ENCODE assay signal across 2 cellular contexts in the genomic region with DNA sequence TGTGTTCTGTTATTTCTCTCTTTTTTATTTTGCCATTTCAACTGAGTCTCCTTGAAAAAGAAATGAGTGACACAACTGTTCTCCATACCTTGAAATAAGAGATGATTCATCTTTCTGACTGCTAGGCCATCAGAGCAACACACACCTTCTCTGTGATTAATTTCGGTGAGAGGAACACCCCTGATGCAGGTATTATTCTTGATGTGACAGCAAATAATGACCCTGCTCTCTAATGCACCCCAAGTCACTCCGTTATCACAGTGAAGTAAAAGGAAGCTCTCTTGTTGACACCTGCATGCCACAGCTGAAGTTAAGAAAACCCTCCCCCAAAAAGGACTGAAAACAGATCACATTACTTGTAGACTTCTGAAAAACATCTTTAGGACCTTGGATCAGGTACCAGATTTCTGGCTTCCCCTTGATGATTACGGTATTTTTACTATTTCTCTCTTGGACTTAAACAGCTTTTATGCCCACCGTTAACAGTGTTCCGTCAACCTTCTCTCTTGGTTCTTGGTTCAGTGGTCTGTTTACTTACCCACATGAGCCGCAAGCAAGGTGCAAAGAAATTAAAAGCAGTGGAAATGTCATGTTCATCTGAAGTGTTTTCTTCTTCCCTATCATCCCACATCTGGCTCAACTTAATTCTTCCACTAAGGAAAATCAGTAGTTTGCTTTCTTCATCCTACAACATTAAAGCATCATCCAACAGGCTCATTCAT.
TF ChIP-seq lines count a peak whose summit lies in the region.

No MANE protein-coding gene starts in this region.

TF ChIP-seq in GM23338, 12 proteins besides CTCF, POLR2A, EP300 and RAD21 (continues in another document):
- TF ChIP-seq STAT1 (IDR thresholded peaks at IDR 0.05; ENCODE audit: unreplicated experiment) (no peak), CREB1 (CRISPR knock-in tag; IDR thresholded peaks at IDR 0.05; ENCODE audit: low read depth) (no peak), JUNB (IDR thresholded peaks at IDR 0.05; ENCODE audit: unreplicated experiment) (no peak), EZH2 (IDR thresholded peaks at IDR 0.05; ENCODE audit: low read depth, unreplicated experiment) (no peak), NANOG (IDR thresholded peaks at IDR 0.05; ENCODE audit: borderline replicate concordance) (no peak), EZH2phosphoT487 (IDR thresholded peaks at IDR 0.05; ENCODE audit: unreplicated experiment) (no peak), POLR2AphosphoS5 (IDR thresholded peaks at IDR 0.05; ENCODE audit: low read depth) (no peak), ZNF331 (CRISPR knock-in tag; IDR thresholded peaks at IDR 0.05; ENCODE audit: low read depth) (no peak), ZNF114 (CRISPR knock-in tag; IDR thresholded peaks at IDR 0.05) (no peak)
- TF ChIP-seq, protein P1, sequence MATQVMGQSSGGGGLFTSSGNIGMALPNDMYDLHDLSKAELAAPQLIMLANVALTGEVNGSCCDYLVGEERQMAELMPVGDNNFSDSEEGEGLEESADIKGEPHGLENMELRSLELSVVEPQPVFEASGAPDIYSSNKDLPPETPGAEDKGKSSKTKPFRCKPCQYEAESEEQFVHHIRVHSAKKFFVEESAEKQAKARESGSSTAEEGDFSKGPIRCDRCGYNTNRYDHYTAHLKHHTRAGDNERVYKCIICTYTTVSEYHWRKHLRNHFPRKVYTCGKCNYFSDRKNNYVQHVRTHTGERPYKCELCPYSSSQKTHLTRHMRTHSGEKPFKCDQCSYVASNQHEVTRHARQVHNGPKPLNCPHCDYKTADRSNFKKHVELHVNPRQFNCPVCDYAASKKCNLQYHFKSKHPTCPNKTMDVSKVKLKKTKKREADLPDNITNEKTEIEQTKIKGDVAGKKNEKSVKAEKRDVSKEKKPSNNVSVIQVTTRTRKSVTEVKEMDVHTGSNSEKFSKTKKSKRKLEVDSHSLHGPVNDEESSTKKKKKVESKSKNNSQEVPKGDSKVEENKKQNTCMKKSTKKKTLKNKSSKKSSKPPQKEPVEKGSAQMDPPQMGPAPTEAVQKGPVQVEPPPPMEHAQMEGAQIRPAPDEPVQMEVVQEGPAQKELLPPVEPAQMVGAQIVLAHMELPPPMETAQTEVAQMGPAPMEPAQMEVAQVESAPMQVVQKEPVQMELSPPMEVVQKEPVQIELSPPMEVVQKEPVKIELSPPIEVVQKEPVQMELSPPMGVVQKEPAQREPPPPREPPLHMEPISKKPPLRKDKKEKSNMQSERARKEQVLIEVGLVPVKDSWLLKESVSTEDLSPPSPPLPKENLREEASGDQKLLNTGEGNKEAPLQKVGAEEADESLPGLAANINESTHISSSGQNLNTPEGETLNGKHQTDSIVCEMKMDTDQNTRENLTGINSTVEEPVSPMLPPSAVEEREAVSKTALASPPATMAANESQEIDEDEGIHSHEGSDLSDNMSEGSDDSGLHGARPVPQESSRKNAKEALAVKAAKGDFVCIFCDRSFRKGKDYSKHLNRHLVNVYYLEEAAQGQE (IDR thresholded peaks at IDR 0.05; ENCODE audit: unreplicated experiment), result no peak
- TF ChIP-seq, protein P2, sequence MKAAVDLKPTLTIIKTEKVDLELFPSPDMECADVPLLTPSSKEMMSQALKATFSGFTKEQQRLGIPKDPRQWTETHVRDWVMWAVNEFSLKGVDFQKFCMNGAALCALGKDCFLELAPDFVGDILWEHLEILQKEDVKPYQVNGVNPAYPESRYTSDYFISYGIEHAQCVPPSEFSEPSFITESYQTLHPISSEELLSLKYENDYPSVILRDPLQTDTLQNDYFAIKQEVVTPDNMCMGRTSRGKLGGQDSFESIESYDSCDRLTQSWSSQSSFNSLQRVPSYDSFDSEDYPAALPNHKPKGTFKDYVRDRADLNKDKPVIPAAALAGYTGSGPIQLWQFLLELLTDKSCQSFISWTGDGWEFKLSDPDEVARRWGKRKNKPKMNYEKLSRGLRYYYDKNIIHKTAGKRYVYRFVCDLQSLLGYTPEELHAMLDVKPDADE (IDR thresholded peaks at IDR 0.05), result no peak

TF ChIP-seq in GM12878, 131 proteins besides CTCF, POLR2A, EP300 and RAD21 (continues in another document):
- TF ChIP-seq, protein P3, sequence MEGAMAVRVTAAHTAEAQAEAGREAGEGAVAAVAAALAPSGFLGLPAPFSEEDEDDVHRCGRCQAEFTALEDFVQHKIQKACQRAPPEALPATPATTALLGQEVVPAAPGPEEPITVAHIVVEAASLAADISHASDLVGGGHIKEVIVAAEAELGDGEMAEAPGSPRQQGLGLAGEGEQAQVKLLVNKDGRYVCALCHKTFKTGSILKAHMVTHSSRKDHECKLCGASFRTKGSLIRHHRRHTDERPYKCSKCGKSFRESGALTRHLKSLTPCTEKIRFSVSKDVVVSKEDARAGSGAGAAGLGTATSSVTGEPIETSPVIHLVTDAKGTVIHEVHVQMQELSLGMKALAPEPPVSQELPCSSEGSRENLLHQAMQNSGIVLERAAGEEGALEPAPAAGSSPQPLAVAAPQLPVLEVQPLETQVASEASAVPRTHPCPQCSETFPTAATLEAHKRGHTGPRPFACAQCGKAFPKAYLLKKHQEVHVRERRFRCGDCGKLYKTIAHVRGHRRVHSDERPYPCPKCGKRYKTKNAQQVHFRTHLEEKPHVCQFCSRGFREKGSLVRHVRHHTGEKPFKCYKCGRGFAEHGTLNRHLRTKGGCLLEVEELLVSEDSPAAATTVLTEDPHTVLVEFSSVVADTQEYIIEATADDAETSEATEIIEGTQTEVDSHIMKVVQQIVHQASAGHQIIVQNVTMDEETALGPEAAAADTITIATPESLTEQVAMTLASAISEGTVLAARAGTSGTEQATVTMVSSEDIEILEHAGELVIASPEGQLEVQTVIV (IDR thresholded peaks at IDR 0.05; ENCODE audit: borderline replicate concordance, partially characterized antibody), result no peak
- TF ChIP-seq, protein P4, sequence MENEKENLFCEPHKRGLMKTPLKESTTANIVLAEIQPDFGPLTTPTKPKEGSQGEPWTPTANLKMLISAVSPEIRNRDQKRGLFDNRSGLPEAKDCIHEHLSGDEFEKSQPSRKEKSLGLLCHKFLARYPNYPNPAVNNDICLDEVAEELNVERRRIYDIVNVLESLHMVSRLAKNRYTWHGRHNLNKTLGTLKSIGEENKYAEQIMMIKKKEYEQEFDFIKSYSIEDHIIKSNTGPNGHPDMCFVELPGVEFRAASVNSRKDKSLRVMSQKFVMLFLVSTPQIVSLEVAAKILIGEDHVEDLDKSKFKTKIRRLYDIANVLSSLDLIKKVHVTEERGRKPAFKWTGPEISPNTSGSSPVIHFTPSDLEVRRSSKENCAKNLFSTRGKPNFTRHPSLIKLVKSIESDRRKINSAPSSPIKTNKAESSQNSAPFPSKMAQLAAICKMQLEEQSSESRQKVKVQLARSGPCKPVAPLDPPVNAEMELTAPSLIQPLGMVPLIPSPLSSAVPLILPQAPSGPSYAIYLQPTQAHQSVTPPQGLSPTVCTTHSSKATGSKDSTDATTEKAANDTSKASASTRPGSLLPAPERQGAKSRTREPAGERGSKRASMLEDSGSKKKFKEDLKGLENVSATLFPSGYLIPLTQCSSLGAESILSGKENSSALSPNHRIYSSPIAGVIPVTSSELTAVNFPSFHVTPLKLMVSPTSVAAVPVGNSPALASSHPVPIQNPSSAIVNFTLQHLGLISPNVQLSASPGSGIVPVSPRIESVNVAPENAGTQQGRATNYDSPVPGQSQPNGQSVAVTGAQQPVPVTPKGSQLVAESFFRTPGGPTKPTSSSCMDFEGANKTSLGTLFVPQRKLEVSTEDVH (IDR thresholded peaks at IDR 0.05; ENCODE audit: low read depth, partially characterized antibody), result no peak
- TF ChIP-seq HDAC6 (IDR thresholded peaks at IDR 0.05; ENCODE audit: unreplicated experiment) (no peak), NBN (IDR thresholded peaks at IDR 0.05) (no peak), ZNF217 (IDR thresholded peaks at IDR 0.05) (0 out of 2 replicates have a peak, but pooled peaks have one; percentile 42), MYB (IDR thresholded peaks at IDR 0.05; ENCODE audit: borderline replicate concordance, low read depth, low read length) (no peak), ZNF622 (IDR thresholded peaks at IDR 0.05) (no peak), TCF12 (IDR thresholded peaks at IDR 0.05; ENCODE audit: low read depth, low read length) (no peak), SRF (IDR thresholded peaks at IDR 0.05; ENCODE audit: low read depth in 2 of 2, low read length in 2 of 2) (no peak), KAT2A (conservative IDR thresholded peaks at IDR 0.05; ENCODE audit: control insufficient read depth, low read depth, low read length) (no peak), TCF7 (IDR thresholded peaks at IDR 0.05; ENCODE audit: borderline replicate concordance) (no peak), CREM (IDR thresholded peaks at IDR 0.05; ENCODE audit: low read depth) (no peak)
- TF ChIP-seq, protein P5, sequence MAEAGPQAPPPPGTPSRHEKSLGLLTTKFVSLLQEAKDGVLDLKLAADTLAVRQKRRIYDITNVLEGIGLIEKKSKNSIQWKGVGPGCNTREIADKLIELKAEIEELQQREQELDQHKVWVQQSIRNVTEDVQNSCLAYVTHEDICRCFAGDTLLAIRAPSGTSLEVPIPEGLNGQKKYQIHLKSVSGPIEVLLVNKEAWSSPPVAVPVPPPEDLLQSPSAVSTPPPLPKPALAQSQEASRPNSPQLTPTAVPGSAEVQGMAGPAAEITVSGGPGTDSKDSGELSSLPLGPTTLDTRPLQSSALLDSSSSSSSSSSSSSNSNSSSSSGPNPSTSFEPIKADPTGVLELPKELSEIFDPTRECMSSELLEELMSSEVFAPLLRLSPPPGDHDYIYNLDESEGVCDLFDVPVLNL (IDR thresholded peaks at IDR 0.05; ENCODE audit: low read depth, low read length), result no peak
- TF ChIP-seq, protein P6, sequence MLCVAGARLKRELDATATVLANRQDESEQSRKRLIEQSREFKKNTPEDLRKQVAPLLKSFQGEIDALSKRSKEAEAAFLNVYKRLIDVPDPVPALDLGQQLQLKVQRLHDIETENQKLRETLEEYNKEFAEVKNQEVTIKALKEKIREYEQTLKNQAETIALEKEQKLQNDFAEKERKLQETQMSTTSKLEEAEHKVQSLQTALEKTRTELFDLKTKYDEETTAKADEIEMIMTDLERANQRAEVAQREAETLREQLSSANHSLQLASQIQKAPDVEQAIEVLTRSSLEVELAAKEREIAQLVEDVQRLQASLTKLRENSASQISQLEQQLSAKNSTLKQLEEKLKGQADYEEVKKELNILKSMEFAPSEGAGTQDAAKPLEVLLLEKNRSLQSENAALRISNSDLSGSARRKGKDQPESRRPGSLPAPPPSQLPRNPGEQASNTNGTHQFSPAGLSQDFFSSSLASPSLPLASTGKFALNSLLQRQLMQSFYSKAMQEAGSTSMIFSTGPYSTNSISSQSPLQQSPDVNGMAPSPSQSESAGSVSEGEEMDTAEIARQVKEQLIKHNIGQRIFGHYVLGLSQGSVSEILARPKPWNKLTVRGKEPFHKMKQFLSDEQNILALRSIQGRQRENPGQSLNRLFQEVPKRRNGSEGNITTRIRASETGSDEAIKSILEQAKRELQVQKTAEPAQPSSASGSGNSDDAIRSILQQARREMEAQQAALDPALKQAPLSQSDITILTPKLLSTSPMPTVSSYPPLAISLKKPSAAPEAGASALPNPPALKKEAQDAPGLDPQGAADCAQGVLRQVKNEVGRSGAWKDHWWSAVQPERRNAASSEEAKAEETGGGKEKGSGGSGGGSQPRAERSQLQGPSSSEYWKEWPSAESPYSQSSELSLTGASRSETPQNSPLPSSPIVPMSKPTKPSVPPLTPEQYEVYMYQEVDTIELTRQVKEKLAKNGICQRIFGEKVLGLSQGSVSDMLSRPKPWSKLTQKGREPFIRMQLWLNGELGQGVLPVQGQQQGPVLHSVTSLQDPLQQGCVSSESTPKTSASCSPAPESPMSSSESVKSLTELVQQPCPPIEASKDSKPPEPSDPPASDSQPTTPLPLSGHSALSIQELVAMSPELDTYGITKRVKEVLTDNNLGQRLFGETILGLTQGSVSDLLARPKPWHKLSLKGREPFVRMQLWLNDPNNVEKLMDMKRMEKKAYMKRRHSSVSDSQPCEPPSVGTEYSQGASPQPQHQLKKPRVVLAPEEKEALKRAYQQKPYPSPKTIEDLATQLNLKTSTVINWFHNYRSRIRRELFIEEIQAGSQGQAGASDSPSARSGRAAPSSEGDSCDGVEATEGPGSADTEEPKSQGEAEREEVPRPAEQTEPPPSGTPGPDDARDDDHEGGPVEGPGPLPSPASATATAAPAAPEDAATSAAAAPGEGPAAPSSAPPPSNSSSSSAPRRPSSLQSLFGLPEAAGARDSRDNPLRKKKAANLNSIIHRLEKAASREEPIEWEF (IDR thresholded peaks at IDR 0.05; ENCODE audit: insufficient replicate concordance, low read depth, low read length), result no peak
- TF ChIP-seq, protein P7, sequence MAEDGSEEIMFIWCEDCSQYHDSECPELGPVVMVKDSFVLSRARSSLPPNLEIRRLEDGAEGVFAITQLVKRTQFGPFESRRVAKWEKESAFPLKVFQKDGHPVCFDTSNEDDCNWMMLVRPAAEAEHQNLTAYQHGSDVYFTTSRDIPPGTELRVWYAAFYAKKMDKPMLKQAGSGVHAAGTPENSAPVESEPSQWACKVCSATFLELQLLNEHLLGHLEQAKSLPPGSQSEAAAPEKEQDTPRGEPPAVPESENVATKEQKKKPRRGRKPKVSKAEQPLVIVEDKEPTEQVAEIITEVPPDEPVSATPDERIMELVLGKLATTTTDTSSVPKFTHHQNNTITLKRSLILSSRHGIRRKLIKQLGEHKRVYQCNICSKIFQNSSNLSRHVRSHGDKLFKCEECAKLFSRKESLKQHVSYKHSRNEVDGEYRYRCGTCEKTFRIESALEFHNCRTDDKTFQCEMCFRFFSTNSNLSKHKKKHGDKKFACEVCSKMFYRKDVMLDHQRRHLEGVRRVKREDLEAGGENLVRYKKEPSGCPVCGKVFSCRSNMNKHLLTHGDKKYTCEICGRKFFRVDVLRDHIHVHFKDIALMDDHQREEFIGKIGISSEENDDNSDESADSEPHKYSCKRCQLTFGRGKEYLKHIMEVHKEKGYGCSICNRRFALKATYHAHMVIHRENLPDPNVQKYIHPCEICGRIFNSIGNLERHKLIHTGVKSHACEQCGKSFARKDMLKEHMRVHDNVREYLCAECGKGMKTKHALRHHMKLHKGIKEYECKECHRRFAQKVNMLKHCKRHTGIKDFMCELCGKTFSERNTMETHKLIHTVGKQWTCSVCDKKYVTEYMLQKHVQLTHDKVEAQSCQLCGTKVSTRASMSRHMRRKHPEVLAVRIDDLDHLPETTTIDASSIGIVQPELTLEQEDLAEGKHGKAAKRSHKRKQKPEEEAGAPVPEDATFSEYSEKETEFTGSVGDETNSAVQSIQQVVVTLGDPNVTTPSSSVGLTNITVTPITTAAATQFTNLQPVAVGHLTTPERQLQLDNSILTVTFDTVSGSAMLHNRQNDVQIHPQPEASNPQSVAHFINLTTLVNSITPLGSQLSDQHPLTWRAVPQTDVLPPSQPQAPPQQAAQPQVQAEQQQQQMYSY (CRISPR knock-in tag; IDR thresholded peaks at IDR 0.05), result no peak
- TF ChIP-seq, protein P8, sequence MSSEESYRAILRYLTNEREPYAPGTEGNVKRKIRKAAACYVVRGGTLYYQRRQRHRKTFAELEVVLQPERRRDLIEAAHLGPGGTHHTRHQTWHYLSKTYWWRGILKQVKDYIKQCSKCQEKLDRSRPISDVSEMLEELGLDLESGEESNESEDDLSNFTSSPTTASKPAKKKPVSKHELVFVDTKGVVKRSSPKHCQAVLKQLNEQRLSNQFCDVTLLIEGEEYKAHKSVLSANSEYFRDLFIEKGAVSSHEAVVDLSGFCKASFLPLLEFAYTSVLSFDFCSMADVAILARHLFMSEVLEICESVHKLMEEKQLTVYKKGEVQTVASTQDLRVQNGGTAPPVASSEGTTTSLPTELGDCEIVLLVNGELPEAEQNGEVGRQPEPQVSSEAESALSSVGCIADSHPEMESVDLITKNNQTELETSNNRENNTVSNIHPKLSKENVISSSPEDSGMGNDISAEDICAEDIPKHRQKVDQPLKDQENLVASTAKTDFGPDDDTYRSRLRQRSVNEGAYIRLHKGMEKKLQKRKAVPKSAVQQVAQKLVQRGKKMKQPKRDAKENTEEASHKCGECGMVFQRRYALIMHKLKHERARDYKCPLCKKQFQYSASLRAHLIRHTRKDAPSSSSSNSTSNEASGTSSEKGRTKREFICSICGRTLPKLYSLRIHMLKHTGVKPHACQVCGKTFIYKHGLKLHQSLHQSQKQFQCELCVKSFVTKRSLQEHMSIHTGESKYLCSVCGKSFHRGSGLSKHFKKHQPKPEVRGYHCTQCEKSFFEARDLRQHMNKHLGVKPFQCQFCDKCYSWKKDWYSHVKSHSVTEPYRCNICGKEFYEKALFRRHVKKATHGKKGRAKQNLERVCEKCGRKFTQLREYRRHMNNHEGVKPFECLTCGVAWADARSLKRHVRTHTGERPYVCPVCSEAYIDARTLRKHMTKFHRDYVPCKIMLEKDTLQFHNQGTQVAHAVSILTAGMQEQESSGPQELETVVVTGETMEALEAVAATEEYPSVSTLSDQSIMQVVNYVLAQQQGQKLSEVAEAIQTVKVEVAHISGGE (CRISPR knock-in tag; IDR thresholded peaks at IDR 0.05), result no peak
